8 cellular contexts compared by ENCODE assay signal in genomic region chr1:202009326-202010031, GRCh38. TPM values are rescaled to one million over a fixed set of nuclear protein-coding genes. Genes with fewer than 3 reads are reported as not detected.
A peak's percentile ranks its signal among the peaks of the same experiment; 100 is the strongest.
DNase-seq lines count a peak whose midpoint lies in the region; ATAC-seq, FAIRE-seq and TF ChIP-seq lines count a peak whose summit lies in the region.

No MANE protein-coding gene starts in this region.

- POLR2A ChIA-PET in activated CD8-positive, alpha-beta T cell treated with anti-CD3 and anti-CD28 coated beads, Interleukin-2, amount 10 ng/mL, durations not matched to agents 7 days and 5 days (lab: Charles Lee) = no interaction called here

- CTCF ChIA-PET in activated CD8-positive, alpha-beta T cell treated with anti-CD3 and anti-CD28 coated beads, Interleukin-2, amount 10 ng/mL, durations not matched to agents 7 days and 5 days (lab: Charles Lee) = interaction anchor here (0.9 to 2.9 kb wide), 5 partner anchors 9 to 126 kb away, joined by 3 to 16 read pairs (median 3); no protein-coding TSS in a partner anchor

- H3K27me3 Mint-ChIP-seq in activated CD8-positive, alpha-beta T cell treated with anti-CD3 and anti-CD28 coated beads, Interleukin-2, amount 10 ng/mL, durations not matched to agents 7 days and 5 days (ENCODE audit: low read depth) = no peaks in the 10 kb centered on the region
- no peaks in the 10 kb centered on the region for H3K27me3 Mint-ChIP-seq in mesothelial cell of epicardium (ENCODE audit: low read depth)

- H3K36me3 Mint-ChIP-seq in activated CD8-positive, alpha-beta T cell treated with anti-CD3 and anti-CD28 coated beads, Interleukin-2, amount 10 ng/mL, durations not matched to agents 7 days and 5 days (ENCODE audit: low read depth) = peaks cover 1% of the 10 kb centered on the region
- peaks cover 18% of the 10 kb centered on the region for H3K36me3 Mint-ChIP-seq in mesothelial cell of epicardium

- H3K9me3 Mint-ChIP-seq in activated CD8-positive, alpha-beta T cell treated with anti-CD3 and anti-CD28 coated beads, Interleukin-2, amount 10 ng/mL, durations not matched to agents 7 days and 5 days (ENCODE audit: insufficient read depth) = no peaks in the 10 kb centered on the region
- no peaks in the 10 kb centered on the region for H3K9me3 Mint-ChIP-seq in mesothelial cell of epicardium

- ATAC-seq in HG03457 (IDR thresholded peaks at IDR 0.05; ENCODE audit: unreplicated experiment) = peak; percentile 36
- peak; percentile 80 for ATAC-seq in activated CD8-positive, alpha-beta T cell treated with anti-CD3 and anti-CD28 coated beads, Interleukin-2, amount 10 ng/mL, durations not matched to agents 7 days and 5 days
- no peak for ATAC-seq in HG03439 (IDR thresholded peaks at IDR 0.05; ENCODE audit: unreplicated experiment)

- H3K4me3 ChIP-seq in GM12864 (ENCODE audit: low read depth, low read length) = no peak overlapping the region

- TF ChIP-seq CTCF in GM12864 (IDR thresholded peaks at IDR 0.05; ENCODE audit: low read depth, low read length, missing control alignments) = peak; percentile 75
- peak; percentile 93 for TF ChIP-seq CTCF in mesothelial cell of epicardium (IDR thresholded peaks at IDR 0.05; ENCODE audit: unreplicated experiment)

- FAIRE-seq in endometrium (lab: Jason Lieb, UNC) = peak; percentile 4

- H3K4me1 Mint-ChIP-seq in activated CD8-positive, alpha-beta T cell treated with anti-CD3 and anti-CD28 coated beads, Interleukin-2, amount 10 ng/mL, durations not matched to agents 7 days and 5 days (ENCODE audit: low read depth) = no peaks in the 10 kb centered on the region
- peaks cover 82% of the 10 kb centered on the region for H3K4me1 Mint-ChIP-seq in mesothelial cell of epicardium

- H3K4me3 Mint-ChIP-seq in activated CD8-positive, alpha-beta T cell treated with anti-CD3 and anti-CD28 coated beads, Interleukin-2, amount 10 ng/mL, durations not matched to agents 7 days and 5 days = no peak overlapping the region
- peak overlapping the region; percentile 33 for H3K4me3 Mint-ChIP-seq in mesothelial cell of epicardium

- no peak overlapping the region for H3K27ac Mint-ChIP-seq in activated CD8-positive, alpha-beta T cell treated with anti-CD3 and anti-CD28 coated beads, Interleukin-2, amount 10 ng/mL, durations not matched to agents 7 days and 5 days
- H3K27ac Mint-ChIP-seq in mesothelial cell of epicardium = peak overlapping the region; percentile 100

- DNase-seq in GM12864 (ENCODE audit: low read depth) (peak; percentile 10), NCI-H748 treated with DMSO at 0.1 percent for 48 hours (lab: John Stamatoyannopoulos, UW) (peak; percentile 72), mesothelial cell of epicardium (ENCODE audit: low spot score in 2 of 2, unreplicated experiment in 2 of 2) (peak; percentile 48 to 83)
- DNase-seq in activated CD8-positive, alpha-beta T cell treated with anti-CD3 and anti-CD28 coated beads, Interleukin-2, amount 10 ng/mL, durations not matched to agents 7 days and 5 days = peak; percentile 73
- peak; percentile 18 to 36 for DNase-seq in stimulated activated CD8-positive, alpha-beta memory T cell treated with anti-CD3 and anti-CD28 coated beads, Interleukin-2, amount 100 ng/mL, for 1 hour (ENCODE audit: low read depth in 2 of 2)

RNA-seq across cellular contexts. Expression of gene ELF3, which starts 0.9 kb away (rescaled TPM):
- total RNA-seq in activated CD8-positive, alpha-beta T cell treated with anti-CD3 and anti-CD28 coated beads, Interleukin-2, amount 10 ng/mL, durations not matched to agents 7 days and 5 days = under 1 TPM; 0.42 to 0.55 TPM
- total RNA-seq in mesothelial cell of epicardium = 111 to 112 TPM (median 112 TPM) in 3 replicates

RNA-seq across cellular contexts. Expression of gene RNPEP, which starts 27.0 kb away (rescaled TPM):
- 10 to 100 TPM; 32.0 to 32.2 TPM for total RNA-seq in activated CD8-positive, alpha-beta T cell treated with anti-CD3 and anti-CD28 coated beads, Interleukin-2, amount 10 ng/mL, durations not matched to agents 7 days and 5 days
- total RNA-seq in mesothelial cell of epicardium = 76.6 to 84.3 TPM (median 79.3 TPM) in 3 replicates

RNA-seq across cellular contexts. Expression of gene TIMM17A, which starts 54.2 kb away (rescaled TPM):
- total RNA-seq in activated CD8-positive, alpha-beta T cell treated with anti-CD3 and anti-CD28 coated beads, Interleukin-2, amount 10 ng/mL, durations not matched to agents 7 days and 5 days = 10 to 100 TPM; 51.4 to 54.0 TPM
- total RNA-seq in mesothelial cell of epicardium = 42.6 to 46.5 TPM (median 46.3 TPM) in 3 replicates

Comparison
In these comparisons a context has a peak if more than half of its experiments do, and no peak if none do; other contexts are left out.
1. DNase-seq: peak in every context shown above with its lines; median percentile 73 in activated CD8-positive, alpha-beta T cell treated with anti-CD3 and anti-CD28 coated beads, Interleukin-2, amount 10 ng/mL, durations not matched to agents 7 days and 5 days; 72 in NCI-H748 treated with DMSO at 0.1 percent for 48 hours; 66 in mesothelial cell of epicardium; 27 in stimulated activated CD8-positive, alpha-beta memory T cell treated with anti-CD3 and anti-CD28 coated beads, Interleukin-2, amount 100 ng/mL, for 1 hour; 10 in GM12864.
2. RNA of gene ELF3, which starts 0.9 kb away (total RNA-seq): 111 to 112 TPM in mesothelial cell of epicardium; 0.42 to 0.55 TPM in activated CD8-positive, alpha-beta T cell treated with anti-CD3 and anti-CD28 coated beads, Interleukin-2, amount 10 ng/mL, durations not matched to agents 7 days and 5 days; every median in the first group is over 10 times any median in the second.